In genomic region chr14:51337520-51337919, GRCh38 we compare ENCODE assay signal across 1 cellular context.
TF ChIP-seq lines count a peak whose summit lies in the region.

No MANE protein-coding gene starts in this region.

TF ChIP-seq in GM23338, 12 proteins besides CTCF, POLR2A, EP300 and RAD21:
- no peak for TF ChIP-seq REST (IDR thresholded peaks at IDR 0.05; ENCODE audit: unreplicated experiment)
- no peak for TF ChIP-seq ZNF462 (CRISPR knock-in tag; IDR thresholded peaks at IDR 0.05)
- no peak for TF ChIP-seq POLR2AphosphoS5 (IDR thresholded peaks at IDR 0.05; ENCODE audit: low read depth)
- TF ChIP-seq ZNF331 (CRISPR knock-in tag; IDR thresholded peaks at IDR 0.05; ENCODE audit: low read depth) = no peak
- no peak for TF ChIP-seq EZH2 (IDR thresholded peaks at IDR 0.05; ENCODE audit: low read depth, unreplicated experiment)
- no peak for TF ChIP-seq STAT1 (IDR thresholded peaks at IDR 0.05; ENCODE audit: unreplicated experiment)
- TF ChIP-seq NANOG (IDR thresholded peaks at IDR 0.05; ENCODE audit: borderline replicate concordance) = no peak
- TF ChIP-seq ETS1 (IDR thresholded peaks at IDR 0.05) = no peak
- no peak for TF ChIP-seq CREB1 (CRISPR knock-in tag; IDR thresholded peaks at IDR 0.05; ENCODE audit: low read depth)
- no peak for TF ChIP-seq JUNB (IDR thresholded peaks at IDR 0.05; ENCODE audit: unreplicated experiment)
- TF ChIP-seq ZNF114 (CRISPR knock-in tag; IDR thresholded peaks at IDR 0.05) = no peak
- no peak for TF ChIP-seq EZH2phosphoT487 (IDR thresholded peaks at IDR 0.05; ENCODE audit: unreplicated experiment)
TF ChIP-seq in GM23338: peak in this region for 0.
